In the genomic region with DNA sequence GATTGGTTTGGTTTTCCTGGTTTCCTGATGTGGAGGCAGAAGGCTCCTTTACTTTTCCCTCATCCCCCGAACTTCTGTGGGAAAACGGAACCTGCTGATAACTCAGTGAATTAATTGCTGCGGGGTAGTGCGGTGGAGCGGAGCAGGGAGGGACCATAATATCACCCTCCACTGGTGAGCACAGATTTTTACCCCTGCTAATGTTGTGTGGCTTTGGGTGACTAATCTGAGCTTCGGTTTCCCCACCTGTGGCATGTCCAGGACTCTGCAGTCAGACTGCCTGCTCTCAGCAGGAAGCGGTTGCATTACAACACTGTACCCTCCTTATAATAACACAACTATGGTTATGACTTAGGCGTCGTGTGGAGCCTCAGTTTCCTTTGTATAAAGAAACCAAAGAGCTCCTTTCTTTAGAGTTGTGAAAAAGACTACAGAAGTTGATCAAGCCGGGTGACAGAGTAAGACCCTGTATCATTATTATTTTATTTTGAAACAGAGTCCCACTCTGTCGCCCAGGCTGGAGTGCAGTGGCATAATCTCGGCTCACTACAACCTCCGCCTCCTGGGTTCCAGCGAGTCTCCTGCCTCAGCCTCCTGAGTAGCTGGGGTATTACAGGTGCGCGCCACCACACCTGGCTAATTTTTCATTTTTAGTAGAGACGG, we compare ENCODE assay signal across 1 cellular context.
TF ChIP-seq lines count a peak whose summit lies in the region.

No MANE protein-coding gene starts in this region.

TF ChIP-seq in H1, 55 proteins besides CTCF, POLR2A, EP300 and RAD21:
- TF ChIP-seq RNF2 (IDR thresholded peaks at IDR 0.05; ENCODE audit: borderline replicate concordance, low read depth, low read length, missing control alignments, poor library complexity, severe bottlenecking), result no peak
- no peak for TF ChIP-seq SRF (IDR thresholded peaks at IDR 0.05; ENCODE audit: low read depth, low read length)
- TF ChIP-seq RBBP5 (IDR thresholded peaks at IDR 0.05; ENCODE audit: borderline replicate concordance, low read depth, low read length), result no peak
- TF ChIP-seq BCL11A (IDR thresholded peaks at IDR 0.05; ENCODE audit: low read depth in 2 of 2, low read length in 2 of 2), result no peak
- no peak for TF ChIP-seq CHD2 (IDR thresholded peaks at IDR 0.05; ENCODE audit: low read length)
- TF ChIP-seq SAP30 (IDR thresholded peaks at IDR 0.05; ENCODE audit: insufficient read depth, insufficient replicate concordance, low read length), result no peak
- TF ChIP-seq SIX5 (IDR thresholded peaks at IDR 0.05; ENCODE audit: low read depth, low read length), result no peak
TF ChIP-seq in H1: peak in this region for 0.
